10 cellular contexts compared by ENCODE assay signal in the genomic region with DNA sequence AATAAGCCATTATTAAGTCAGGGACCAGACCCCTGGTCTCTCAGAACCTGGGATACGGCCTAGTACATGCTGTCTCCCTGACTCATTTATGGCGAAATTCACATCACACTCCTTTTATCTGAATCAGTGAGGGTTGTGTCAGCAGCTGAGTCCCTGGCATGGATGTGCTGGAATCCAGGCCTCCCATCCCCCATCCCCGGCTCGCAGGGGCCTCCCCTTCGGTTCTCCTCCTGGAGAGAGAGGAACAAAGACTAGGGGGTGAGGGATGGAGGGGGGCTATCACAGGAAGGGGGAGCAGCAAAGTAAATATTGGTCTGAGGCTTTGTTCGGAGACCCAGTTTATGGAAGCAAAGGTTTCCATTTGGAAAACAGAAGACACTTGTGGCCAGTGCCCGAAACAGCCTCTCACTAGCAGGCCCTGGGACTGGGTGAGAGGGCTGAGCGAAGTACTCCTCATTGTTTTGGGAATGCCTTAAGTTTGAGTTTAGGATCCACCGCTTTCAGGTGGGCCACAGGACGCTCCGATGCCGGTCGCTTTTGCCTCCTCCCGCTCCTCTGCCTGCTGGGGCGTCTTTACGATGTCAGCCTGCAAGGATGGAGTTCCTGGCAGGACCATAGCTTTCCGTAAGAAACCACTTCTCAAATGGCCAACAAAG.
A peak's percentile ranks its signal among the peaks of the same experiment; 100 is the strongest.
DNase-seq lines count a peak whose midpoint lies in the region; ATAC-seq and TF ChIP-seq lines count a peak whose summit lies in the region.
"Had no signal": no experiment of that assay in that cellular context is flagged by ENCODE, and none has a peak within 500 bp of the region (broad histone marks: within the 10 kb centered on the region; RNA-seq: fewer than 3 reads in every experiment).

No MANE protein-coding gene starts in this region.

- H3K27ac Mint-ChIP-seq in CD8-positive, alpha-beta T cell: peak overlapping the region; percentile 66

- no peak overlapping the region for H3K14ac ChIP-seq in neuronal stem cell (ENCODE audit: low read length)

- H4K91ac ChIP-seq in neuronal stem cell (ENCODE audit: low read depth, low read length, poor library complexity): no peak overlapping the region

- no peak overlapping the region for H3K9ac ChIP-seq in neuronal stem cell (ENCODE audit: low read depth, low read length, poor library complexity)

- H3K27ac ChIP-seq in CD8-positive, alpha-beta T cell (ENCODE audit: low read depth, low read length): no peak overlapping the region
- H3K27ac ChIP-seq in SJSA1: peak overlapping the region; percentile 43
- H3K27ac ChIP-seq in neuronal stem cell (replicated peaks; ENCODE audit: low read length): no peak overlapping the region
- no peak overlapping the region for H3K27ac ChIP-seq in effector memory CD4-positive, alpha-beta T cell (ENCODE audit: insufficient read depth, low read length, poor library complexity, severe bottlenecking)

- CTCF ChIA-PET in CD8-positive, alpha-beta T cell (lab: Charles Lee): interaction anchor here (0.6 to 2.6 kb wide), 5 partner anchors 9 to 371 kb away, joined by 3 to 11 read pairs (median 4); no protein-coding TSS in a partner anchor

- no peak overlapping the region for H2BK5ac ChIP-seq in neuronal stem cell (ENCODE audit: low read length)

- no peak overlapping the region for H2BK12ac ChIP-seq in neuronal stem cell (ENCODE audit: low read length)

- no peak for ATAC-seq in CD8-positive, alpha-beta T cell
- ATAC-seq in GM21515 (IDR thresholded peaks at IDR 0.05; ENCODE audit: unreplicated experiment): no peak
- no peak for ATAC-seq in HG03159 (IDR thresholded peaks at IDR 0.05; ENCODE audit: unreplicated experiment)

- no peaks in the 10 kb centered on the region for H3K79me1 ChIP-seq in neuronal stem cell (ENCODE audit: low read depth, low read length)

- H3K4me1 Mint-ChIP-seq in CD8-positive, alpha-beta T cell (ENCODE audit: low read depth): peaks cover 80% of the 10 kb centered on the region

- H3K27me3 Mint-ChIP-seq in CD8-positive, alpha-beta T cell (ENCODE audit: low read depth): no peaks in the 10 kb centered on the region
- H3K27me3 Mint-ChIP-seq: brain had no signal

- H2AFZ ChIP-seq in neuronal stem cell (ENCODE audit: low read length): peak overlapping the region; percentile 79

- H2BK15ac ChIP-seq in neuronal stem cell (ENCODE audit: low read length): no peak overlapping the region

- H3K9me3 Mint-ChIP-seq in CD8-positive, alpha-beta T cell: peaks cover 5% of the 10 kb centered on the region

- no peak overlapping the region for H3K18ac ChIP-seq in neuronal stem cell (ENCODE audit: low read length)

- POLR2A ChIA-PET in CD8-positive, alpha-beta T cell (lab: Charles Lee): interaction anchor here (1.3 kb wide), 1 partner anchor 245 kb away, joined by 3 read pairs; no protein-coding TSS in a partner anchor

- H3K4me2 ChIP-seq in neuronal stem cell (ENCODE audit: insufficient read depth, low read length, poor library complexity, severe bottlenecking): peak overlapping the region; percentile 35

- H3K4me3 Mint-ChIP-seq in CD8-positive, alpha-beta T cell: no peak overlapping the region
- H3K4me3 Mint-ChIP-seq: brain had no signal

- no peak overlapping the region for H4K8ac ChIP-seq in neuronal stem cell (ENCODE audit: low read depth, low read length)

- H2BK120ac ChIP-seq in neuronal stem cell (ENCODE audit: low read depth, low read length): no peak overlapping the region

- no peak overlapping the region for H3K4me3 ChIP-seq in CD8-positive, alpha-beta T cell (ENCODE audit: low read depth, low read length)
- no peak overlapping the region for H3K4me3 ChIP-seq in SJSA1
- no peak overlapping the region for H3K4me3 ChIP-seq in fibroblast of villous mesenchyme (ENCODE audit: low read depth, low read length)
- no peak overlapping the region for H3K4me3 ChIP-seq in neuronal stem cell (ENCODE audit: low read length in 2 of 2)
- H3K4me3 ChIP-seq in effector memory CD4-positive, alpha-beta T cell (ENCODE audit: insufficient read depth, low read depth, low read length, poor library complexity, severe bottlenecking): no peak overlapping the region

- H3K36me3 Mint-ChIP-seq in CD8-positive, alpha-beta T cell: peaks cover 96% of the 10 kb centered on the region
- H3K36me3 Mint-ChIP-seq: brain had no signal

- TF ChIP-seq CTCF in CD8-positive, alpha-beta T cell (IDR thresholded peaks at IDR 0.05): no peak
- TF ChIP-seq CTCF in fibroblast of villous mesenchyme (IDR thresholded peaks at IDR 0.05; ENCODE audit: insufficient read depth, low read depth, low read length): no peak

- no peak overlapping the region for H2AK5ac ChIP-seq in neuronal stem cell (ENCODE audit: low read depth, low read length)

- H3K27me3 ChIP-seq in CD8-positive, alpha-beta T cell (ENCODE audit: insufficient read depth, low read length): no peaks in the 10 kb centered on the region
- H3K27me3 ChIP-seq in SJSA1 (replicated peaks) (no peaks in the 10 kb centered on the region), neuronal stem cell (ENCODE audit: control insufficient read depth in 3 of 3, insufficient read depth in 3 of 3, low read depth in 1 of 3, low read length in 3 of 3) (no peaks in the 10 kb centered on the region)
- no peaks in the 10 kb centered on the region for H3K27me3 ChIP-seq in effector memory CD4-positive, alpha-beta T cell (replicated peaks; ENCODE audit: control insufficient read depth, insufficient read depth, low read length, poor library complexity, severe bottlenecking)

- peaks cover 57% of the 10 kb centered on the region for H3K4me1 ChIP-seq in CD8-positive, alpha-beta T cell (ENCODE audit: insufficient read depth, low read length)
- H3K4me1 ChIP-seq in SJSA1 (replicated peaks) (peaks cover 54% of the 10 kb centered on the region), neuronal stem cell (ENCODE audit: control insufficient read depth in 2 of 2, insufficient read depth in 1 of 2, low read depth in 1 of 2, low read length in 2 of 2) (peaks cover 12 to 13% of the 10 kb centered on the region in 2 donors)
- H3K4me1 ChIP-seq in effector memory CD4-positive, alpha-beta T cell (ENCODE audit: control insufficient read depth, insufficient read depth, low read length, poor library complexity, severe bottlenecking): peaks cover 26% of the 10 kb centered on the region

- no peak overlapping the region for H3K4ac ChIP-seq in neuronal stem cell (ENCODE audit: low read length)

- no peaks in the 10 kb centered on the region for H3K9me3 ChIP-seq in CD8-positive, alpha-beta T cell (ENCODE audit: low read length)
- no peaks in the 10 kb centered on the region for H3K9me3 ChIP-seq in SJSA1 (replicated peaks)
- no peaks in the 10 kb centered on the region for H3K9me3 ChIP-seq in neuronal stem cell (replicated peaks in 1 of 2; ENCODE audit: control insufficient read depth in 2 of 2, insufficient read depth in 1 of 2, low read depth in 1 of 2, low read length in 2 of 2)
- H3K9me3 ChIP-seq in effector memory CD4-positive, alpha-beta T cell (ENCODE audit: control insufficient read depth, low read length): no peaks in the 10 kb centered on the region

- H3K36me3 ChIP-seq in CD8-positive, alpha-beta T cell (ENCODE audit: insufficient read depth, low read length): peaks cover 23% of the 10 kb centered on the region
- no peaks in the 10 kb centered on the region; the same call in 1 of the 2 replicates for H3K36me3 ChIP-seq in SJSA1
- H3K36me3 ChIP-seq in neuronal stem cell (replicated peaks in 1 of 2; ENCODE audit: control insufficient read depth in 2 of 2, insufficient read depth in 2 of 2, low read length in 2 of 2): no peaks in the 10 kb centered on the region
- peaks cover 55% of the 10 kb centered on the region for H3K36me3 ChIP-seq in effector memory CD4-positive, alpha-beta T cell (ENCODE audit: control insufficient read depth, insufficient read depth, low read length)

- WGBS in neuronal stem cell (ENCODE audit: extremely low coverage in 2 of 2, insufficient read length in 2 of 2, insufficient replicate concordance in 1 of 2), 2 donors: no CpG with 5 or more reads among the region's 17 CpGs

- intact Hi-C loops in CD8-positive, alpha-beta T cell (cut with DNase I, micrococcal nuclease): loop anchor here (5.0 to 10.0 kb wide), 3 partner anchors 36 to 661 kb away; no protein-coding TSS in a partner anchor

- no peak overlapping the region for H3K23ac ChIP-seq in neuronal stem cell (ENCODE audit: low read depth, low read length, poor library complexity)

- peak in 1 of 7 experiments; percentile 40 for DNase-seq in CD8-positive, alpha-beta T cell
- DNase-seq in SJSA1 (ENCODE audit: low read depth in 1 of 2, low spot score in 2 of 2) (peak; percentile 50 to 79), fibroblast of villous mesenchyme (ENCODE audit: low read depth) (peak; percentile 99), neuronal stem cell (ENCODE audit: low spot score) (peak; percentile 29)
- no peak for DNase-seq in effector memory CD4-positive, alpha-beta T cell
- DNase-seq in activated naive CD4-positive, alpha-beta T cell (lab: John Stamatoyannopoulos, UW): no peak
- DNase-seq: SHP77 treated with DMSO at 0.1 percent for 48 hours had no signal

Comparison
In these comparisons a context has a peak if more than half of its experiments do, and no peak if none do; other contexts are left out.
1. DNase-seq: peak in SJSA1 (2 of 2), fibroblast of villous mesenchyme (single experiment) and neuronal stem cell (single experiment); none in effector memory CD4-positive, alpha-beta T cell (0 of 3) and activated naive CD4-positive, alpha-beta T cell (0 of 4).